In genomic region chr4:102431608-102431961, GRCh38 we compare ENCODE assay signal across 8 cellular contexts.
A peak's percentile ranks its signal among the peaks of the same experiment; 100 is the strongest.
DNase-seq lines count a peak whose midpoint lies in the region; ATAC-seq and TF ChIP-seq lines count a peak whose summit lies in the region.

No MANE protein-coding gene starts in this region.

- H3K9me2 ChIP-seq in Loucy (replicated peaks; ENCODE audit: low read depth, low read length) (no peaks in the 10 kb centered on the region), neural cell (ENCODE audit: insufficient read depth, low read length) (no peaks in the 10 kb centered on the region)

- no peak for ATAC-seq in HG03045 (IDR thresholded peaks at IDR 0.05; ENCODE audit: unreplicated experiment)

- no peaks in the 10 kb centered on the region for H3K36me3 ChIP-seq in Loucy (ENCODE audit: insufficient read depth, low read length)
- no peaks in the 10 kb centered on the region for H3K36me3 ChIP-seq in effector memory CD4-positive, alpha-beta T cell (ENCODE audit: control insufficient read depth, insufficient read depth, low read length)
- no peaks in the 10 kb centered on the region for H3K36me3 ChIP-seq in neural cell (ENCODE audit: insufficient read depth, low read length)

- DNase-seq in effector memory CD4-positive, alpha-beta T cell: no peak
- DNase-seq in NCI-H1048 (lab: John Stamatoyannopoulos, UW) (no peak), ecto neural progenitor cell (ENCODE audit: low spot score) (no peak), posterior cingulate gyrus (no peak)

- peaks cover 5% of the 10 kb centered on the region; the same call in 1 of the 2 replicates for H3K9me3 ChIP-seq in Loucy (ENCODE audit: insufficient read depth, low read depth, low read length)
- H3K9me3 ChIP-seq in effector memory CD4-positive, alpha-beta T cell (ENCODE audit: control insufficient read depth, low read length): no peaks in the 10 kb centered on the region
- no peaks in the 10 kb centered on the region for H3K9me3 ChIP-seq in neural cell (ENCODE audit: low read length)

- H3K27ac ChIP-seq in C4-2B: no peak overlapping the region
- peak overlapping the region; percentile 57 for H3K27ac ChIP-seq in effector memory CD4-positive, alpha-beta T cell (ENCODE audit: insufficient read depth, low read length, poor library complexity, severe bottlenecking)
- no peak overlapping the region for H3K27ac ChIP-seq in neural cell (ENCODE audit: low read length)

- no peak for TF ChIP-seq EP300 in neural cell (conservative IDR thresholded peaks at IDR 0.05; ENCODE audit: poor library complexity, severe bottlenecking)

- no peaks in the 10 kb centered on the region for H3F3A ChIP-seq in Loucy (ENCODE audit: low read depth)
- H3F3A ChIP-seq in neural cell (ENCODE audit: insufficient read depth, low read length, poor library complexity, severe bottlenecking): no peaks in the 10 kb centered on the region

- H3K4me2 ChIP-seq in Loucy (ENCODE audit: low read depth, low read length, poor library complexity, severe bottlenecking) (peak overlapping the region; percentile 89), neural cell (ENCODE audit: low read length) (no peak overlapping the region)

- H3K4me1 ChIP-seq in Loucy (ENCODE audit: insufficient read depth, low read length, poor library complexity, severe bottlenecking): peaks cover 26% of the 10 kb centered on the region
- no peaks in the 10 kb centered on the region for H3K4me1 ChIP-seq in effector memory CD4-positive, alpha-beta T cell (ENCODE audit: control insufficient read depth, insufficient read depth, low read length, poor library complexity, severe bottlenecking)

- no peaks in the 10 kb centered on the region for H4K20me1 ChIP-seq in Loucy (ENCODE audit: insufficient read depth, low read length, poor library complexity, severe bottlenecking)
- H4K20me1 ChIP-seq in neural cell (ENCODE audit: insufficient read depth): no peaks in the 10 kb centered on the region

- no peak for TF ChIP-seq RAD21 in neural cell (conservative IDR thresholded peaks at IDR 0.05)

- H3K27me3 ChIP-seq in Loucy (ENCODE audit: insufficient read depth, low read length, poor library complexity, severe bottlenecking): no peaks in the 10 kb centered on the region
- no peaks in the 10 kb centered on the region for H3K27me3 ChIP-seq in effector memory CD4-positive, alpha-beta T cell (replicated peaks; ENCODE audit: control insufficient read depth, insufficient read depth, low read length, poor library complexity, severe bottlenecking)
- H3K27me3 ChIP-seq in neural cell (ENCODE audit: insufficient read depth, low read depth, low read length): no peaks in the 10 kb centered on the region

- peak overlapping the region; percentile 89 for H3K9ac ChIP-seq in Loucy (ENCODE audit: low read depth, low read length, poor library complexity, severe bottlenecking)
- H3K9ac ChIP-seq in neural cell (ENCODE audit: low read length): no peak overlapping the region

- intact Hi-C loops in posterior cingulate gyrus (cut with DNase I): loop anchor here (5.0 to 10.0 kb wide), 4 partner anchors 71 to 661 kb away; partner anchors contain the start of genes NFKB1 and SLC39A8

- H3K4me3 ChIP-seq in Loucy (ENCODE audit: low read length, poor library complexity, severe bottlenecking) (peak overlapping the region; percentile 84), neural cell (ENCODE audit: low read length) (peak overlapping the region; percentile 66)
- H3K4me3 ChIP-seq in effector memory CD4-positive, alpha-beta T cell (ENCODE audit: insufficient read depth, low read depth, low read length, poor library complexity, severe bottlenecking): peak overlapping the region; percentile 63

- H2AFZ ChIP-seq in Loucy (ENCODE audit: low read length) (peak overlapping the region; percentile 87), neural cell (ENCODE audit: low read depth, low read length) (no peak overlapping the region)

- TF ChIP-seq CTCF in C4-2B (conservative IDR thresholded peaks at IDR 0.05) (peak; percentile 65), Loucy (conservative IDR thresholded peaks at IDR 0.05; ENCODE audit: low read length) (no peak; the same call in 1 of the 2 replicates), neural cell (IDR thresholded peaks at IDR 0.05; ENCODE audit: poor library complexity, severe bottlenecking) (no peak)

- peaks cover 6% of the 10 kb centered on the region; the same call in 1 of the 2 replicates for H3K79me2 ChIP-seq in Loucy (ENCODE audit: insufficient read depth, low read length)
- no peaks in the 10 kb centered on the region for H3K79me2 ChIP-seq in neural cell (replicated peaks; ENCODE audit: insufficient read depth, low read length)

TF ChIP-seq in neural cell, 6 proteins besides CTCF, POLR2A, EP300 and RAD21:
- no peak for TF ChIP-seq MXI1 (conservative IDR thresholded peaks at IDR 0.05; ENCODE audit: poor library complexity, severe bottlenecking)
- no peak for TF ChIP-seq TAF1 (IDR thresholded peaks at IDR 0.05; ENCODE audit: low read depth)
- TF ChIP-seq SMC3 (conservative IDR thresholded peaks at IDR 0.05; ENCODE audit: poor library complexity): no peak
- TF ChIP-seq POLR2AphosphoS5 (IDR thresholded peaks at IDR 0.05): no peak
- TF ChIP-seq REST (IDR thresholded peaks at IDR 0.05; ENCODE audit: borderline replicate concordance): no peak
- TF ChIP-seq EZH2 (IDR thresholded peaks at IDR 0.05; ENCODE audit: borderline replicate concordance, insufficient read depth, low read length, poor library complexity, severe bottlenecking): no peak
